ENCODE assay signal across 31 cellular contexts in genomic region chr6:7958464-7958863, GRCh38.
"Had no signal": no experiment of that assay in that cellular context is flagged by ENCODE, and none has a peak within 500 bp of the region (broad histone marks: within the 10 kb centered on the region; RNA-seq: fewer than 3 reads in every experiment).

No MANE protein-coding gene starts in this region.

- H3K27me3 ChIP-seq: brain microvascular endothelial cell, dorsolateral prefrontal cortex, esophagus squamous epithelium, gastroesophageal sphincter, heart right ventricle, hepatocyte had no signal

- H3K4me1 Mint-ChIP-seq: endodermal cell had no signal

- H3K4me2 ChIP-seq: hepatocyte had no signal

- H3K4me3 Mint-ChIP-seq: activated CD4-positive, alpha-beta memory T cell treated with anti-CD3 and anti-CD28 coated beads, Interleukin-2, amount 10 ng/mL, durations not matched to agents 7 days and 5 days; activated CD4-positive, alpha-beta T cell treated with anti-CD3 and anti-CD28 coated beads, Interleukin-2, amount 10 ng/mL, durations not matched to agents 7 days and 5 days; activated naive CD8-positive, alpha-beta T cell; activated T-cell treated with anti-CD3 and anti-CD28 coated beads, Interleukin-2, amount 50 U/mL, for 24 hours; activated T-cell treated with anti-CD3 and anti-CD28 coated beads, Interleukin-2, amount 50 U/mL, for 72 hours; central memory CD8-positive, alpha-beta T cell; dendritic cell treated with granulocyte-macrophage colony-stimulating factor and Interleukin-4, amounts not matched to agents 40 ng/mL and 50 ng/mL, for 4 days; endodermal cell had no signal

- H3K9me3 ChIP-seq: esophagus squamous epithelium, gastroesophageal sphincter, heart right ventricle had no signal

- H3K4me1 ChIP-seq: esophagus squamous epithelium, gastroesophageal sphincter had no signal

- H3K27me3 Mint-ChIP-seq: activated naive CD8-positive, alpha-beta T cell; dendritic cell treated with granulocyte-macrophage colony-stimulating factor and Interleukin-4, amounts not matched to agents 40 ng/mL and 50 ng/mL, for 4 days had no signal

- H2AFZ ChIP-seq: hepatocyte had no signal

- ATAC-seq: activated T-cell treated with anti-CD3 and anti-CD28 coated beads, Interleukin-2, amount 50 U/mL, for 72 hours; gastroesophageal sphincter; heart right ventricle had no signal

- H3K27ac Mint-ChIP-seq: activated CD4-positive, alpha-beta memory T cell treated with anti-CD3 and anti-CD28 coated beads, Interleukin-2, amount 10 ng/mL, durations not matched to agents 7 days and 5 days; activated CD4-positive, alpha-beta T cell treated with anti-CD3 and anti-CD28 coated beads, Interleukin-2, amount 10 ng/mL, durations not matched to agents 7 days and 5 days; activated naive CD8-positive, alpha-beta T cell; activated T-cell treated with anti-CD3 and anti-CD28 coated beads, Interleukin-2, amount 50 U/mL, for 24 hours; activated T-cell treated with anti-CD3 and anti-CD28 coated beads, Interleukin-2, amount 50 U/mL, for 72 hours; dendritic cell treated with granulocyte-macrophage colony-stimulating factor and Interleukin-4, amounts not matched to agents 40 ng/mL and 50 ng/mL, for 4 days; endodermal cell had no signal

- H3K4me3 ChIP-seq: coronary artery, dorsolateral prefrontal cortex, esophagus squamous epithelium, gastroesophageal sphincter, heart right ventricle, hepatocyte had no signal

- FAIRE-seq: astrocyte, bronchial epithelial cell had no signal

- H3K27ac ChIP-seq: brain microvascular endothelial cell, coronary artery, dorsolateral prefrontal cortex, esophagus squamous epithelium, gastroesophageal sphincter, heart right ventricle, hepatocyte had no signal

- H3K79me2 ChIP-seq: hepatocyte had no signal

- DNase-seq: activated CD4-positive, alpha-beta memory T cell treated with anti-CD3 and anti-CD28 coated beads, Interleukin-2, amount 10 ng/mL, durations not matched to agents 7 days and 5 days; activated CD4-positive, alpha-beta T cell treated with anti-CD3 and anti-CD28 coated beads for 4 hours; activated CD4-positive, alpha-beta T cell treated with anti-CD3 and anti-CD28 coated beads, Interleukin-2, amount 10 ng/mL, durations not matched to agents 7 days and 5 days; activated CD4-positive, alpha-beta T cell treated with anti-CD3 and anti-CD28 coated beads, Interleukin-2, amount 50 U/mL, for 4 hours; activated CD4-positive, CD25-positive, alpha-beta regulatory T cell; activated CD4-positive, CD25-positive, alpha-beta regulatory T cell treated with anti-CD3 and anti-CD28 coated beads, Interleukin-2, amount 50 U/mL, for 72 hours; activated CD8-positive, alpha-beta memory T cell treated with anti-CD3 and anti-CD28 coated beads, Interleukin-2, amount 50 U/mL, for 48 hours; activated gamma-delta T cell; activated naive CD4-positive, alpha-beta T cell; activated naive CD4-positive, alpha-beta T cell treated with anti-CD3 and anti-CD28 coated beads, Interleukin-2, amount 50 U/mL, for 16 hours; activated T-cell treated with anti-CD3 and anti-CD28 coated beads for 4 hours; activated T-cell treated with anti-CD3 and anti-CD28 coated beads, Interleukin-2, amount 50 U/mL, for 24 hours; activated T-cell treated with anti-CD3 and anti-CD28 coated beads, Interleukin-2, amount 50 U/mL, for 72 hours; amniotic stem cell; anterior cingulate cortex; brain microvascular endothelial cell; dorsolateral prefrontal cortex; effector memory CD4-positive, alpha-beta T cell; endodermal cell; esophagus squamous epithelium; foreskin melanocyte; heart right ventricle; T-helper 2 cell had no signal

- H3K36me3 ChIP-seq: brain microvascular endothelial cell, esophagus squamous epithelium, gastroesophageal sphincter, heart right ventricle had no signal

- H3K9me3 Mint-ChIP-seq: activated CD4-positive, alpha-beta memory T cell treated with anti-CD3 and anti-CD28 coated beads, Interleukin-2, amount 10 ng/mL, durations not matched to agents 7 days and 5 days; activated CD4-positive, alpha-beta T cell treated with anti-CD3 and anti-CD28 coated beads, Interleukin-2, amount 10 ng/mL, durations not matched to agents 7 days and 5 days; central memory CD8-positive, alpha-beta T cell; dendritic cell treated with granulocyte-macrophage colony-stimulating factor and Interleukin-4, amounts not matched to agents 40 ng/mL and 50 ng/mL, for 4 days had no signal
